ENCODE assay signal across 10 cellular contexts in genomic region chr11:65641233-65642013, GRCh38. TPM values are rescaled to one million over a fixed set of nuclear protein-coding genes. Genes with fewer than 3 reads are reported as not detected.
DNase-seq lines count a peak whose midpoint lies in the region; ATAC-seq and TF ChIP-seq lines count a peak whose summit lies in the region.
"Had no signal": no experiment of that assay in that cellular context is flagged by ENCODE, and none has a peak within 500 bp of the region (broad histone marks: within the 10 kb centered on the region; RNA-seq: fewer than 3 reads in every experiment).

No MANE protein-coding gene starts in this region.

- H2AK5ac ChIP-seq in neuronal stem cell (ENCODE audit: low read depth, low read length): peak overlapping the region; percentile 83

- peak overlapping the region; percentile 75 for H2BK12ac ChIP-seq in neuronal stem cell (ENCODE audit: low read length)

- H4K20me1 ChIP-seq in Karpas-422 (ENCODE audit: insufficient read depth, low read depth, low read length): peaks cover 4% of the 10 kb centered on the region; the same call in 1 of the 2 replicates

- H3K4me3 Mint-ChIP-seq in CD4-positive, alpha-beta T cell: peak overlapping the region; percentile 86

- peak overlapping the region; percentile 95 for H3K27ac ChIP-seq in CD4-positive, alpha-beta T cell (ENCODE audit: low read depth, low read length)
- H3K27ac ChIP-seq in Karpas-422 (ENCODE audit: low read length) (peak overlapping the region; percentile 99), dorsolateral prefrontal cortex (peak overlapping the region in 38 of 59 donors; percentile 6 to 94 (median 80)), neuronal stem cell (replicated peaks; ENCODE audit: low read length) (no peak overlapping the region)

- H3K79me1 ChIP-seq in neuronal stem cell (ENCODE audit: low read depth, low read length): peaks cover 6% of the 10 kb centered on the region

- H3K4ac ChIP-seq in neuronal stem cell (ENCODE audit: low read length): no peak overlapping the region

- H2BK5ac ChIP-seq in neuronal stem cell (ENCODE audit: low read length): peak overlapping the region; percentile 88

- no CpG with 5 or more reads among the region's 18 CpGs for WGBS in neuronal stem cell (ENCODE audit: extremely low coverage in 2 of 2, insufficient read length in 2 of 2, insufficient replicate concordance in 1 of 2), 2 donors

- H3K27ac Mint-ChIP-seq in CD4-positive, alpha-beta T cell: peak overlapping the region; percentile 100

- H3K9me3 ChIP-seq in CD4-positive, alpha-beta T cell (ENCODE audit: control insufficient read depth, low read length): no peaks in the 10 kb centered on the region
- H3K9me3 ChIP-seq in Karpas-422 (ENCODE audit: low read length) (no peaks in the 10 kb centered on the region), neuronal stem cell (replicated peaks in 1 of 2; ENCODE audit: control insufficient read depth in 2 of 2, insufficient read depth in 1 of 2, low read depth in 1 of 2, low read length in 2 of 2) (no peaks in the 10 kb centered on the region)
- H3K9me3 ChIP-seq: MG63 had no signal

- CTCF ChIA-PET in CD4-positive, alpha-beta T cell (lab: Charles Lee): interaction anchor here (1.7 kb wide), 1 partner anchor 10 kb away, joined by 4 read pairs; no protein-coding TSS in a partner anchor

- 0 out of 2 replicates have a peak, but pooled peaks cover 9% of the 10 kb centered on the region for H3K36me3 ChIP-seq in Karpas-422 (ENCODE audit: insufficient read depth, low read length)
- peaks cover 7 to 35% of the 10 kb centered on the region in 2 donors for H3K36me3 ChIP-seq in neuronal stem cell (replicated peaks in 1 of 2; ENCODE audit: control insufficient read depth in 2 of 2, insufficient read depth in 2 of 2, low read length in 2 of 2)

- H3K9ac ChIP-seq in Karpas-422 (ENCODE audit: low read length) (peak overlapping the region; percentile 92), neuronal stem cell (ENCODE audit: low read depth, low read length, poor library complexity) (peak overlapping the region; percentile 87)

- H3K27me3 ChIP-seq in CD4-positive, alpha-beta T cell (ENCODE audit: control insufficient read depth, insufficient read depth, low read length): no peaks in the 10 kb centered on the region
- H3K27me3 ChIP-seq in Karpas-422 (ENCODE audit: low read length) (no peaks in the 10 kb centered on the region), dorsolateral prefrontal cortex (peaks cover 0 to 8% (median 0%) of the 10 kb centered on the region in 45 donors), neuronal stem cell (ENCODE audit: control insufficient read depth in 3 of 3, insufficient read depth in 3 of 3, low read depth in 1 of 3, low read length in 3 of 3) (peaks cover 0 to 4% (median 0%) of the 10 kb centered on the region in 3 experiments)
- H3K27me3 ChIP-seq: MG63 had no signal

- no peak for DNase-seq in CD4-positive, alpha-beta T cell
- no peak for DNase-seq in Karpas-422
- DNase-seq in dorsolateral prefrontal cortex: no peak
- no peak for DNase-seq in neuronal stem cell (ENCODE audit: low spot score)
- no peak for DNase-seq in omental fat pad (ENCODE audit: low spot score)
- no peak for DNase-seq in NCI-H526 treated with DMSO at 0.1 percent for 48 hours (lab: John Stamatoyannopoulos, UW)
- DNase-seq: activated CD4-positive, alpha-beta T cell treated with anti-CD3 and anti-CD28 coated beads for 1 hour; MG63 had no signal

- H3K9me3 Mint-ChIP-seq in CD4-positive, alpha-beta T cell: no peaks in the 10 kb centered on the region

- H3K4me1 ChIP-seq in Karpas-422 (ENCODE audit: low read length) (peaks cover 53% of the 10 kb centered on the region), neuronal stem cell (ENCODE audit: control insufficient read depth in 2 of 2, insufficient read depth in 1 of 2, low read depth in 1 of 2, low read length in 2 of 2) (peaks cover 16 to 25% of the 10 kb centered on the region in 2 donors)

- no peak for TF ChIP-seq CTCF in CD4-positive, alpha-beta T cell (IDR thresholded peaks at IDR 0.05)
- no peak for TF ChIP-seq CTCF in dorsolateral prefrontal cortex (IDR thresholded peaks at IDR 0.05 in 54 of 56, conservative IDR thresholded peaks at IDR 0.05 in 2 of 56; ENCODE audit: low read depth in 1 of 56, partially characterized antibody in 56 of 56)
- no peak for TF ChIP-seq CTCF in omental fat pad (IDR thresholded peaks at IDR 0.05)

- H3K18ac ChIP-seq in neuronal stem cell (ENCODE audit: low read length): peak overlapping the region; percentile 44

- H3K14ac ChIP-seq in neuronal stem cell (ENCODE audit: low read length): peak overlapping the region; percentile 31

- H3K27me3 Mint-ChIP-seq in CD4-positive, alpha-beta T cell: no peaks in the 10 kb centered on the region

- H3K79me2 ChIP-seq in Karpas-422 (ENCODE audit: low read length): peaks cover 30% of the 10 kb centered on the region

- H4K8ac ChIP-seq in neuronal stem cell (ENCODE audit: low read depth, low read length): no peak overlapping the region

- H2BK15ac ChIP-seq in neuronal stem cell (ENCODE audit: low read length): peak overlapping the region; percentile 30

- H3K36me3 Mint-ChIP-seq in CD4-positive, alpha-beta T cell (ENCODE audit: low read depth): peaks cover 68% of the 10 kb centered on the region

- intact Hi-C loops in CD4-positive, alpha-beta T cell (cut with DNase I, micrococcal nuclease): no loop called here
- intact Hi-C loops in dorsolateral prefrontal cortex (cut with DNase I): no loop called here

- POLR2A ChIA-PET in CD4-positive, alpha-beta T cell (lab: Charles Lee): interaction anchor here (0.5 to 6.1 kb wide), 3 partner anchors 13 to 177 kb away, joined by 3 to 244 read pairs (median 3); partner anchors contain the start of gene RELA

- H2AFZ ChIP-seq in Karpas-422 (ENCODE audit: low read length) (no peak overlapping the region), neuronal stem cell (ENCODE audit: low read length) (no peak overlapping the region)

- peak overlapping the region; percentile 87 for H3K23ac ChIP-seq in neuronal stem cell (ENCODE audit: low read depth, low read length, poor library complexity)

- no peak overlapping the region for H4K91ac ChIP-seq in neuronal stem cell (ENCODE audit: low read depth, low read length, poor library complexity)

- peak overlapping the region; percentile 89 for H3K4me3 ChIP-seq in Karpas-422 (ENCODE audit: low read length)
- H3K4me3 ChIP-seq in dorsolateral prefrontal cortex: peak overlapping the region in 42 of 59 donors; percentile 0 to 79 (median 24)
- peak overlapping the region in 1 of 2 donors; percentile 5 for H3K4me3 ChIP-seq in neuronal stem cell (ENCODE audit: low read length in 2 of 2)
- H3K4me3 ChIP-seq: MG63 had no signal

- H3K4me2 ChIP-seq in Karpas-422 (ENCODE audit: low read depth, low read length, poor library complexity, severe bottlenecking) (peak overlapping the region; percentile 95), neuronal stem cell (ENCODE audit: insufficient read depth, low read length, poor library complexity, severe bottlenecking) (peak overlapping the region; percentile 80)

- ATAC-seq in CD4-positive, alpha-beta T cell (ENCODE audit: poor library complexity): no peak
- ATAC-seq in HG03025 (IDR thresholded peaks at IDR 0.05; ENCODE audit: low FRiP score, unreplicated experiment): no peak
- no peak for ATAC-seq in GM21723 (IDR thresholded peaks at IDR 0.05; ENCODE audit: unreplicated experiment)
- no peak for ATAC-seq in omental fat pad (ENCODE audit: low FRiP score)

- no peaks in the 10 kb centered on the region for H3K9me2 ChIP-seq in Karpas-422 (replicated peaks; ENCODE audit: insufficient read depth, low read length)

- peaks cover 62% of the 10 kb centered on the region for H3K4me1 Mint-ChIP-seq in CD4-positive, alpha-beta T cell (ENCODE audit: low read depth)

- H2BK120ac ChIP-seq in neuronal stem cell (ENCODE audit: low read depth, low read length): no peak overlapping the region

RNA-seq across cellular contexts. Expression of gene SIPA1, which starts 3.5 kb away (rescaled TPM):
- 100 to 1,000 TPM; 272 to 298 TPM for total RNA-seq in CD4-positive, alpha-beta T cell
- total RNA-seq in Karpas-422 (2014; rRNA removed; shearing (Covaris generic); ENCODE audit: low replicate concordance): 74.6 and 123 TPM in 2 replicates
- total RNA-seq in dorsolateral prefrontal cortex: 10 to 100 TPM in 119 of 120 experiments, 1 to 10 TPM in 1; 8.6 to 68.2 (median 26.7) TPM
- polyA plus RNA-seq in neuronal stem cell (2013, experiment 1 of 2): 13.1 TPM
- 15.5 TPM for polyA plus RNA-seq in neuronal stem cell (2013, experiment 2 of 2)
- 10 to 100 TPM; 19.3 to 60.5 (median 33.3) TPM for total RNA-seq in omental fat pad

RNA-seq across cellular contexts. Expression of gene RELA, which starts 21.3 kb away (rescaled TPM):
- 100 to 1,000 TPM; 379 to 382 TPM for total RNA-seq in CD4-positive, alpha-beta T cell
- total RNA-seq in Karpas-422 (2014; rRNA removed; shearing (Covaris generic); ENCODE audit: low replicate concordance): 42.6 and 44.0 TPM in 2 replicates
- total RNA-seq in dorsolateral prefrontal cortex (10 to 100 TPM; 28.1 to 93.7 (median 48.2) TPM), omental fat pad (10 to 100 TPM; 37.8 to 72.7 (median 46.8) TPM)
- 26.0 TPM for polyA plus RNA-seq in neuronal stem cell (2013, experiment 1 of 2)
- 24.2 TPM for polyA plus RNA-seq in neuronal stem cell (2013, experiment 2 of 2)

RNA-seq across cellular contexts. Expression of gene PCNX3, which starts 25.8 kb away (rescaled TPM):
- total RNA-seq in CD4-positive, alpha-beta T cell: 10 to 100 TPM; 37.3 to 40.5 TPM
- total RNA-seq in Karpas-422 (2014; rRNA removed; shearing (Covaris generic); ENCODE audit: low replicate concordance): 20.4 and 28.5 TPM in 2 replicates
- total RNA-seq in dorsolateral prefrontal cortex (10 to 100 TPM; 25.1 to 44.9 (median 31.2) TPM), omental fat pad (10 to 100 TPM; 15.8 to 25.1 (median 20.7) TPM)
- polyA plus RNA-seq in neuronal stem cell (2013, experiment 1 of 2): 11.7 TPM
- 11.4 TPM for polyA plus RNA-seq in neuronal stem cell (2013, experiment 2 of 2)

RNA-seq across cellular contexts. Expression of gene MAP3K11, which starts 27.4 kb away (rescaled TPM):
- 10 to 100 TPM; 45.2 to 45.8 TPM for total RNA-seq in CD4-positive, alpha-beta T cell
- total RNA-seq in Karpas-422 (2014; rRNA removed; shearing (Covaris generic); ENCODE audit: low replicate concordance): 11.8 and 28.0 TPM in 2 replicates
- 100 to 1,000 TPM in 4 of 120 experiments, 10 to 100 TPM in 116; 30.9 to 133 (median 57.4) TPM for total RNA-seq in dorsolateral prefrontal cortex
- polyA plus RNA-seq in neuronal stem cell (2013, experiment 1 of 2): 34.0 TPM
- 32.6 TPM for polyA plus RNA-seq in neuronal stem cell (2013, experiment 2 of 2)
- 10 to 100 TPM; 29.6 to 69.5 (median 44.8) TPM for total RNA-seq in omental fat pad

RNA-seq across cellular contexts. Expression of gene KCNK7, which starts 45.8 kb away (rescaled TPM):
- total RNA-seq in CD4-positive, alpha-beta T cell: 1 to 10 TPM; 4.9 to 5.0 TPM
- total RNA-seq in Karpas-422 (2014; rRNA removed; shearing (Covaris generic); ENCODE audit: low replicate concordance): 0.25 and 0.48 TPM in 2 replicates
- total RNA-seq in dorsolateral prefrontal cortex (10 to 100 TPM in 3 of 120 experiments, 1 to 10 TPM in 114, under 1 TPM in 3; 0.74 to 10.5 (median 4.1) TPM), omental fat pad (1 to 10 TPM in 3 of 4 donors, not detected in 1; 1.1 to 1.7 (median 1.5) TPM)
- polyA plus RNA-seq in neuronal stem cell (2013, experiment 1 of 2): 0.06 TPM
- 0.08 TPM for polyA plus RNA-seq in neuronal stem cell (2013, experiment 2 of 2)
